Comparison of ENCODE assay signal across 1 cellular context in the genomic region with DNA sequence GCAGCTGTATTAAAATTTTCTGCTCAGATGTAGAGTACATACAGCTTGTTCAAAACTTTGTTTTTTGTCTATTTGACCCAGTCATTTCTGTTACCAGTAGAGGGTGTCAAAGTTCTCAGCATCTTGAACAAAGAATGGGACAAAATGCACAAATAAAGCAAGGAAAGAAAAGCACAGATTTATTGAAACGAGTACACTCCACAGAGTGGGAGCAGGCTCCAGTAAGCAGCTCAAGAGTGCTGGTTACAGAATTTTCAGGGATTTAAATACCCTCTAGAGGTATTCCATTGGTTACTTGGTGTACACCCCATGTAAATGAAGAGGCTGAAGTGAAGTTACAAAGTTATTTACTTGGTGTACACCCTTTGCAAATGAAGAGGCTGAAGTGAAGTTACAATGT.
TF ChIP-seq lines count a peak whose summit lies in the region.

No MANE protein-coding gene starts in this region.

TF ChIP-seq in HepG2, 621 proteins besides CTCF, POLR2A, EP300 and RAD21:
- TF ChIP-seq KAT2B (IDR thresholded peaks at IDR 0.05; ENCODE audit: borderline replicate concordance, low read depth, low read length), result no peak
- no peak for TF ChIP-seq TOPORS (CRISPR knock-in tag; IDR thresholded peaks at IDR 0.05)
- TF ChIP-seq, protein P1, sequence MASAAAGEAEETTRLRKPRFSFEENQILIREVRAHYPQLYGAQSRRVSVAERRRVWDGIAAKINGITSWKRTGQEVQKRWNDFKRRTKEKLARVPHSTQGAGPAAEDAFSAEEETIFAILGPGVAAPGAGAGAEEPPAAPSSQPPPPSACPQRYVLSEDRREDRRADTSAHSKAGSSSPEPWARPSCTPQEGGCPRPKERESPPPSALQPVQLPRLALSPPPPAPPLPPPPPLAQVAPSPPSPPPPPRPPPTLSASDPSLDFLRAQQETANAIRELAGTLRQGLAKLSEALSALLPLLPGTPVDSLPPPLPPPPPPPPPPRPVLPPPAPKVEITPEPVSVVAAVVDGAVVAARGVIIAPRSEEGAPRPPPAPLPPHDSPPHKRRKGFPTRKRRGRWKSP (CRISPR knock-in tag; IDR thresholded peaks at IDR 0.05), result no peak
- TF ChIP-seq, protein P2, sequence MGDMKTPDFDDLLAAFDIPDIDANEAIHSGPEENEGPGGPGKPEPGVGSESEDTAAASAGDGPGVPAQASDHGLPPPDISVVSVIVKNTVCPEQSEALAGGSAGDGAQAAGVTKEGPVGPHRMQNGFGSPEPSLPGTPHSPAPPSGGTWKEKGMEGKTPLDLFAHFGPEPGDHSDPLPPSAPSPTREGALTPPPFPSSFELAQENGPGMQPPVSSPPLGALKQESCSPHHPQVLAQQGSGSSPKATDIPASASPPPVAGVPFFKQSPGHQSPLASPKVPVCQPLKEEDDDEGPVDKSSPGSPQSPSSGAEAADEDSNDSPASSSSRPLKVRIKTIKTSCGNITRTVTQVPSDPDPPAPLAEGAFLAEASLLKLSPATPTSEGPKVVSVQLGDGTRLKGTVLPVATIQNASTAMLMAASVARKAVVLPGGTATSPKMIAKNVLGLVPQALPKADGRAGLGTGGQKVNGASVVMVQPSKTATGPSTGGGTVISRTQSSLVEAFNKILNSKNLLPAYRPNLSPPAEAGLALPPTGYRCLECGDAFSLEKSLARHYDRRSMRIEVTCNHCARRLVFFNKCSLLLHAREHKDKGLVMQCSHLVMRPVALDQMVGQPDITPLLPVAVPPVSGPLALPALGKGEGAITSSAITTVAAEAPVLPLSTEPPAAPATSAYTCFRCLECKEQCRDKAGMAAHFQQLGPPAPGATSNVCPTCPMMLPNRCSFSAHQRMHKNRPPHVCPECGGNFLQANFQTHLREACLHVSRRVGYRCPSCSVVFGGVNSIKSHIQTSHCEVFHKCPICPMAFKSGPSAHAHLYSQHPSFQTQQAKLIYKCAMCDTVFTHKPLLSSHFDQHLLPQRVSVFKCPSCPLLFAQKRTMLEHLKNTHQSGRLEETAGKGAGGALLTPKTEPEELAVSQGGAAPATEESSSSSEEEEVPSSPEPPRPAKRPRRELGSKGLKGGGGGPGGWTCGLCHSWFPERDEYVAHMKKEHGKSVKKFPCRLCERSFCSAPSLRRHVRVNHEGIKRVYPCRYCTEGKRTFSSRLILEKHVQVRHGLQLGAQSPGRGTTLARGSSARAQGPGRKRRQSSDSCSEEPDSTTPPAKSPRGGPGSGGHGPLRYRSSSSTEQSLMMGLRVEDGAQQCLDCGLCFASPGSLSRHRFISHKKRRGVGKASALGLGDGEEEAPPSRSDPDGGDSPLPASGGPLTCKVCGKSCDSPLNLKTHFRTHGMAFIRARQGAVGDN (CRISPR knock-in tag; IDR thresholded peaks at IDR 0.05), result no peak
- no peak for TF ChIP-seq ZNF44 (CRISPR knock-in tag; IDR thresholded peaks at IDR 0.05)
- no peak for TF ChIP-seq REPIN1 (CRISPR knock-in tag; IDR thresholded peaks at IDR 0.05; ENCODE audit: borderline replicate concordance, low read depth)
- no peak for TF ChIP-seq ETV6 (CRISPR knock-in tag; conservative IDR thresholded peaks at IDR 0.05)
- TF ChIP-seq ZNF20 (CRISPR knock-in tag; IDR thresholded peaks at IDR 0.05), result peak; percentile 87; the same call in 1 of the 2 replicates
- no peak for TF ChIP-seq YY1 (IDR thresholded peaks at IDR 0.05; ENCODE audit: insufficient read depth, insufficient replicate concordance, low read depth, low read length)
- peak; percentile 16; the same call in 1 of the 2 replicates for TF ChIP-seq STAG1 (CRISPR knock-in tag; IDR thresholded peaks at IDR 0.05)
- TF ChIP-seq, protein P3, sequence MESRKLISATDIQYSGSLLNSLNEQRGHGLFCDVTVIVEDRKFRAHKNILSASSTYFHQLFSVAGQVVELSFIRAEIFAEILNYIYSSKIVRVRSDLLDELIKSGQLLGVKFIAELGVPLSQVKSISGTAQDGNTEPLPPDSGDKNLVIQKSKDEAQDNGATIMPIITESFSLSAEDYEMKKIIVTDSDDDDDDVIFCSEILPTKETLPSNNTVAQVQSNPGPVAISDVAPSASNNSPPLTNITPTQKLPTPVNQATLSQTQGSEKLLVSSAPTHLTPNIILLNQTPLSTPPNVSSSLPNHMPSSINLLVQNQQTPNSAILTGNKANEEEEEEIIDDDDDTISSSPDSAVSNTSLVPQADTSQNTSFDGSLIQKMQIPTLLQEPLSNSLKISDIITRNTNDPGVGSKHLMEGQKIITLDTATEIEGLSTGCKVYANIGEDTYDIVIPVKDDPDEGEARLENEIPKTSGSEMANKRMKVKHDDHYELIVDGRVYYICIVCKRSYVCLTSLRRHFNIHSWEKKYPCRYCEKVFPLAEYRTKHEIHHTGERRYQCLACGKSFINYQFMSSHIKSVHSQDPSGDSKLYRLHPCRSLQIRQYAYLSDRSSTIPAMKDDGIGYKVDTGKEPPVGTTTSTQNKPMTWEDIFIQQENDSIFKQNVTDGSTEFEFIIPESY (CRISPR knock-in tag; IDR thresholded peaks at IDR 0.05), result no peak
- no peak for TF ChIP-seq ZNF713 (CRISPR knock-in tag; IDR thresholded peaks at IDR 0.05)
- no peak for TF ChIP-seq CBFB (CRISPR knock-in tag; IDR thresholded peaks at IDR 0.05)
- TF ChIP-seq, protein P4, sequence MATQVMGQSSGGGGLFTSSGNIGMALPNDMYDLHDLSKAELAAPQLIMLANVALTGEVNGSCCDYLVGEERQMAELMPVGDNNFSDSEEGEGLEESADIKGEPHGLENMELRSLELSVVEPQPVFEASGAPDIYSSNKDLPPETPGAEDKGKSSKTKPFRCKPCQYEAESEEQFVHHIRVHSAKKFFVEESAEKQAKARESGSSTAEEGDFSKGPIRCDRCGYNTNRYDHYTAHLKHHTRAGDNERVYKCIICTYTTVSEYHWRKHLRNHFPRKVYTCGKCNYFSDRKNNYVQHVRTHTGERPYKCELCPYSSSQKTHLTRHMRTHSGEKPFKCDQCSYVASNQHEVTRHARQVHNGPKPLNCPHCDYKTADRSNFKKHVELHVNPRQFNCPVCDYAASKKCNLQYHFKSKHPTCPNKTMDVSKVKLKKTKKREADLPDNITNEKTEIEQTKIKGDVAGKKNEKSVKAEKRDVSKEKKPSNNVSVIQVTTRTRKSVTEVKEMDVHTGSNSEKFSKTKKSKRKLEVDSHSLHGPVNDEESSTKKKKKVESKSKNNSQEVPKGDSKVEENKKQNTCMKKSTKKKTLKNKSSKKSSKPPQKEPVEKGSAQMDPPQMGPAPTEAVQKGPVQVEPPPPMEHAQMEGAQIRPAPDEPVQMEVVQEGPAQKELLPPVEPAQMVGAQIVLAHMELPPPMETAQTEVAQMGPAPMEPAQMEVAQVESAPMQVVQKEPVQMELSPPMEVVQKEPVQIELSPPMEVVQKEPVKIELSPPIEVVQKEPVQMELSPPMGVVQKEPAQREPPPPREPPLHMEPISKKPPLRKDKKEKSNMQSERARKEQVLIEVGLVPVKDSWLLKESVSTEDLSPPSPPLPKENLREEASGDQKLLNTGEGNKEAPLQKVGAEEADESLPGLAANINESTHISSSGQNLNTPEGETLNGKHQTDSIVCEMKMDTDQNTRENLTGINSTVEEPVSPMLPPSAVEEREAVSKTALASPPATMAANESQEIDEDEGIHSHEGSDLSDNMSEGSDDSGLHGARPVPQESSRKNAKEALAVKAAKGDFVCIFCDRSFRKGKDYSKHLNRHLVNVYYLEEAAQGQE (IDR thresholded peaks at IDR 0.05; ENCODE audit: borderline replicate concordance in 1 of 2, low read depth in 1 of 2, low read length in 2 of 2), result no peak
- TF ChIP-seq ARID2 (CRISPR knock-in tag; IDR thresholded peaks at IDR 0.05; ENCODE audit: borderline replicate concordance), result no peak
- TF ChIP-seq NCOR1 (IDR thresholded peaks at IDR 0.05; ENCODE audit: borderline replicate concordance, low read length), result no peak
- no peak for TF ChIP-seq ATF2 (CRISPR knock-in tag; IDR thresholded peaks at IDR 0.05)
TF ChIP-seq in HepG2: peak in this region for 2.
